ENCODE assay signal across 9 cellular contexts in the genomic region with DNA sequence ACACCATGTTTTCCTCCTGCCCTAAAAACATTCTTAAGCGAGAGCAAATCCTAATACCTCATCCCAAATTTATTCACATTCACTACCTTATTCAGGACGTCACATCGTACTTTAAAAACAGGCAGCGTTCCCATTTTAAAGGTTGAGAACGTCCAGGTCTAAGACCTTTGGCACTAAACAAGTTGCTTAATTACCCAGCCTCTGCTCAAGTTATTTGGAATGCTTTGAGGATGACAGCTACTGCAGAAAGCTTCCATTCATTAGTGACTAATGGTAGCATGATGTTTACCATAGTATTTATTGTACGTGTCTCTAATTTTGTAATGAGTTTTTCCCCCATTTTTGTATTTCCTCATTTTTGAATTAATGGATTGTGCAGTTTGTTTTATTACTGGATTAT. TPM values are rescaled to one million over a fixed set of nuclear protein-coding genes. Genes with fewer than 3 reads are reported as not detected.
DNase-seq lines count a peak whose midpoint lies in the region; ATAC-seq, FAIRE-seq and TF ChIP-seq lines count a peak whose summit lies in the region.
"Had no signal": no experiment of that assay in that cellular context is flagged by ENCODE, and none has a peak within 500 bp of the region (broad histone marks: within the 10 kb centered on the region; RNA-seq: fewer than 3 reads in every experiment).

No MANE protein-coding gene starts in this region.

- intact Hi-C loops in PC-3 (cut with micrococcal nuclease) (loop anchor here (5.0 kb wide), 1 partner anchor 151 kb away; a partner anchor contains a TSS), pancreas (cut with DNase I) (no loop called here)

- H3K36me3 ChIP-seq in PC-3 (ENCODE audit: low read depth, low read length) (peaks cover 19% of the 10 kb centered on the region), pancreas (peaks cover 0 to 1% (median 0%) of the 10 kb centered on the region in 3 donors)

- TF ChIP-seq POLR2A in erythroblast (IDR thresholded peaks at IDR 0.05; ENCODE audit: low read length): no peak

- no peak overlapping the region for H2AFZ ChIP-seq in PC-3 (ENCODE audit: low read length)

- H3K9me3 ChIP-seq in PC-3 (ENCODE audit: low read length) (no peaks in the 10 kb centered on the region), pancreas (no peaks in the 10 kb centered on the region)

- peaks cover 49% of the 10 kb centered on the region for H4K20me1 ChIP-seq in PC-3 (ENCODE audit: low read length)

- H3K4me3 ChIP-seq in PC-3 (ENCODE audit: low read length) (peak overlapping the region; percentile 94), pancreas (peak overlapping the region; percentile 83 to 92 (median 84))

- no peak overlapping the region for H3K27ac ChIP-seq in PC-3 (ENCODE audit: low read length)
- peak overlapping the region in 2 of 4 donors; percentile 91 to 96 for H3K27ac ChIP-seq in pancreas

- H3K9me2 ChIP-seq in PC-3 (replicated peaks; ENCODE audit: low read length): no peaks in the 10 kb centered on the region

- peak overlapping the region; percentile 89 for H3K9ac ChIP-seq in PC-3 (ENCODE audit: low read length)

- POLR2A ChIA-PET in PC-3 (lab: Charles Lee; ENCODE audit: unreplicated experiment): interaction anchor here (0.5 kb wide), 1 partner anchor 1283 kb away, joined by 4 read pairs; no protein-coding TSS in a partner anchor

- no peak for TF ChIP-seq CTCF in PC-3 (conservative IDR thresholded peaks at IDR 0.05; ENCODE audit: low read depth, low read length)
- TF ChIP-seq CTCF in pancreas (IDR thresholded peaks at IDR 0.05): no peak

- peak overlapping the region; percentile 80 for H3K4me2 ChIP-seq in PC-3 (ENCODE audit: low read length)

- CTCF ChIA-PET in PC-3 (lab: Charles Lee): no interaction called here

- WGBS in pancreas, 2 donors: 1% methylated on average over 6 of the region's 6 CpGs

- H3K4me1 ChIP-seq in PC-3 (ENCODE audit: insufficient read depth, low read length) (peaks cover 33% of the 10 kb centered on the region), pancreas (peaks cover 23 to 40% (median 26%) of the 10 kb centered on the region in 3 donors)

- no peak for ATAC-seq in PC-3
- ATAC-seq in pancreas: no peak
- no peak for ATAC-seq in HG03342 (IDR thresholded peaks at IDR 0.05; ENCODE audit: unreplicated experiment)
- no peak for ATAC-seq in HG03520 (IDR thresholded peaks at IDR 0.05; ENCODE audit: unreplicated experiment)
- ATAC-seq in GM21447 (IDR thresholded peaks at IDR 0.05; ENCODE audit: unreplicated experiment): no peak

- no peaks in the 10 kb centered on the region for H3K27me3 ChIP-seq in PC-3 (ENCODE audit: low read length)
- H3K27me3 ChIP-seq in pancreas: no peaks in the 10 kb centered on the region

- FAIRE-seq in pancreas (lab: Jason Lieb, UNC): no peak

- H3K79me2 ChIP-seq in PC-3 (ENCODE audit: low read length): peaks cover 73% of the 10 kb centered on the region

- DNase-seq in ELR (ENCODE audit: low read depth) (peak; percentile 62), PC-3 (peak; percentile 36), erythroblast (lab: John Stamatoyannopoulos, UW) (peak; percentile 29 to 57), pancreas (no peak)
- no peak for DNase-seq in stimulated activated CD4-positive, alpha-beta T cell treated with anti-CD3 and anti-CD28 coated beads, Interleukin-4, amount 100 ng/mL, for 1 hour
- DNase-seq: NCI-H774 had no signal

- TSS peak; percentile 24 for BruUV-seq in PC-3 (replicated peaks; lab: Mats Ljungman, UMichigan)

- no peaks in the 10 kb centered on the region for H3F3A ChIP-seq in PC-3 (ENCODE audit: low read length, unreplicated experiment)

RNA-seq across cellular contexts. Expression of a gene that starts 1.5 kb away (rescaled TPM):
- total RNA-seq in PC-3 (2014; rRNA removed) (21.5 and 24.5 TPM in 2 replicates), pancreas (10 to 100 TPM in 2 of 6 donors, 1 to 10 TPM in 4; 6.3 to 13.6 (median 8.8) TPM)
- 1 to 10 TPM; 2.4 to 4.8 TPM for polyA plus RNA-seq in pancreas

Comparison
In these comparisons a context has a peak if more than half of its experiments do, and no peak if none do; other contexts are left out.
1. DNase-seq: peak in ELR (single experiment), PC-3 (single experiment) and erythroblast (2 of 2); none in pancreas (0 of 6) and stimulated activated CD4-positive, alpha-beta T cell treated with anti-CD3 and anti-CD28 coated beads, Interleukin-4, amount 100 ng/mL, for 1 hour (single experiment).